18 cellular contexts compared by ENCODE assay signal in the genomic region with DNA sequence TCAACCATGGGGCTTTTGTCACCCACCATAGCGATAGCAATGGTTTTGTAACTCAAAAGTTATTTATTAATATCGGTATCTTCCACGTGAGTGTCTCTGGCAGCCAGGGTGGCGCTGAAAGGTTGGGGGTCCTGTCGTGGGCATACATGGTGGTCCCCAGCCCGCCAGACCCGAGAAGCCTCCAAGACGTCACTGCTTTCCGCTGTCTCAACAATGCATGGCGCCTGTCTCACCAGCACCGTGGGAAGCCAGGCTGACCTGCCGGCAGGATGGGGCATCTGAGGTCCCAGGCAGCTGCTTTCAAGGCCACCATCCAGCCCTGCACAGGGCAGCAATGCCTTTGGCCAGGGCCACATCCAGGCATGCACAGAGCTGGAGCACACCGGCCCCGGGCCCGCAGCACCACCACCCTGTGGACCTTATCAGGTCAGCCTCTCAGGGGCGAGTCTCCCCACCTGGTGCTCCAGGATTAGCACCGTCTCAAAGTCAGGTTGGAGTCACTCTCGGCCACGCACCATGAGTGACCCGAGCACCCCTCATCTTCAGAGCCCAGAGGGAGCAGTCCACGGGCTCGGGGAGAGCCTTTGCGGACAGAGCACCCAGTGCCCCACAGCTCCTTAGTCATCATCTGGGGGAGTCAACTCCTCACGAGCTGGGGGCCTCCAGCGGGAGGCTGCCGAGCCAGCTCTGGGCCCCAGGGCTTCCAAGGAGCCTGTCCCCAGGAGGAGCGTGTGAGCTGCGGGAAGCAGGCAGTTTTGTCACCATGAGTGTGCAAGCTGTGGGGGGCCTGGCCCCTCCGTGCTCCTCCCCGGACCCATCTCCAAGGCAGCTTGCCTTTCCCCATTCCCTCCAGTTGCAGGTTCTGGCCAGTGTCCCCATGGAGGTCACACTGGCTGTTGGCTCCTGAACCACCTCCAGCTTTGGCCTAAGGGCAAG. TPM values are rescaled to one million over a fixed set of nuclear protein-coding genes. Genes with fewer than 3 reads are reported as not detected.
DNase-seq lines count a peak whose midpoint lies in the region; ATAC-seq and TF ChIP-seq lines count a peak whose summit lies in the region.
"Had no signal": no experiment of that assay in that cellular context is flagged by ENCODE, and none has a peak within 500 bp of the region (broad histone marks: within the 10 kb centered on the region; RNA-seq: fewer than 3 reads in every experiment).

No MANE protein-coding gene starts in this region.

- DNase-seq in Right ventricle myocardium superior: no peak
- DNase-seq in heart left ventricle: no peak
- peak; percentile 47 for DNase-seq in NB4 (ENCODE audit: low read depth)
- no peak for DNase-seq in neuronal stem cell (ENCODE audit: low spot score)
- no peak for DNase-seq in nephron progenitor cell
- DNase-seq in NCI-H2081 (lab: John Stamatoyannopoulos, UW): no peak

- no peak overlapping the region for H3K4me3 Mint-ChIP-seq in nephron progenitor cell
- H3K4me3 Mint-ChIP-seq: CD4-positive, CD25-positive, alpha-beta regulatory T cell; CD8-positive, alpha-beta memory T cell; IgD-negative memory B cell had no signal

- peak overlapping the region; percentile 31 for H2BK120ac ChIP-seq in neuronal stem cell (ENCODE audit: low read depth, low read length)

- peaks cover 53% of the 10 kb centered on the region for H3K4me1 Mint-ChIP-seq in nephron progenitor cell

- peak overlapping the region; percentile 58 for H2BK12ac ChIP-seq in neuronal stem cell (ENCODE audit: low read length)

- H3K36me3 ChIP-seq in heart left ventricle (no peaks in the 10 kb centered on the region), BLaER1 (no peaks in the 10 kb centered on the region), neuronal stem cell (replicated peaks in 1 of 2; ENCODE audit: control insufficient read depth in 2 of 2, insufficient read depth in 2 of 2, low read length in 2 of 2) (no peaks in the 10 kb centered on the region)
- H3K36me3 ChIP-seq: HAP-1 had no signal

- H4K91ac ChIP-seq in neuronal stem cell (ENCODE audit: low read depth, low read length, poor library complexity): no peak overlapping the region

- H2AFZ ChIP-seq in neuronal stem cell (ENCODE audit: low read length): no peak overlapping the region

- WGBS in heart left ventricle, 4 donors: 78 to 87% (median 80%) methylated on average over 20 to 30 of the region's 30 CpGs
- WGBS in neuronal stem cell (ENCODE audit: extremely low coverage in 2 of 2, insufficient read length in 2 of 2, insufficient replicate concordance in 1 of 2), 2 donors: no CpG with 5 or more reads among the region's 30 CpGs

- peaks cover 0 to 49% (median 4%) of the 10 kb centered on the region in 9 donors for H3K27me3 ChIP-seq in heart left ventricle
- no peaks in the 10 kb centered on the region for H3K27me3 ChIP-seq in BLaER1
- peaks cover 0 to 55% (median 0%) of the 10 kb centered on the region in 3 experiments for H3K27me3 ChIP-seq in neuronal stem cell (ENCODE audit: control insufficient read depth in 3 of 3, insufficient read depth in 3 of 3, low read depth in 1 of 3, low read length in 3 of 3)

- H3K4ac ChIP-seq in neuronal stem cell (ENCODE audit: low read length): no peak overlapping the region

- H3K23ac ChIP-seq in neuronal stem cell (ENCODE audit: low read depth, low read length, poor library complexity): no peak overlapping the region

- TF ChIP-seq POLR2A in heart left ventricle (IDR thresholded peaks at IDR 0.05) (no peak), NB4 (IDR thresholded peaks at IDR 0.05; ENCODE audit: extremely low read depth, insufficient read length) (no peak)

- ATAC-seq in Right ventricle myocardium superior (ENCODE audit: poor library complexity): peak; percentile 45
- ATAC-seq in heart left ventricle: no peak

- H3K27me3 Mint-ChIP-seq in nephron progenitor cell (ENCODE audit: low read depth, poor library complexity): peaks cover 28% of the 10 kb centered on the region
- H3K27me3 Mint-ChIP-seq: CD4-positive, CD25-positive, alpha-beta regulatory T cell had no signal

- no peak overlapping the region for H3K14ac ChIP-seq in neuronal stem cell (ENCODE audit: low read length)

- intact Hi-C loops in Right ventricle myocardium superior (cut with DNase I) (loop anchor here (2.0 to 5.0 kb wide), 2 partner anchors 428 to 488 kb away; no protein-coding TSS in a partner anchor), heart left ventricle (cut with DNase I) (loop anchor here in 9 of 10 donors (1.0 to 10.0 kb wide), 11 partner anchors 72 to 488 kb away; no protein-coding TSS in a partner anchor)

- no peaks in the 10 kb centered on the region for H4K20me1 ChIP-seq in BLaER1

- peak overlapping the region; percentile 85 for H3K18ac ChIP-seq in neuronal stem cell (ENCODE audit: low read length)

- peak overlapping the region; percentile 59 for H2BK5ac ChIP-seq in neuronal stem cell (ENCODE audit: low read length)

- no peaks in the 10 kb centered on the region for H3K9me3 ChIP-seq in heart left ventricle
- no peaks in the 10 kb centered on the region for H3K9me3 ChIP-seq in BLaER1
- no peaks in the 10 kb centered on the region for H3K9me3 ChIP-seq in neuronal stem cell (replicated peaks in 1 of 2; ENCODE audit: control insufficient read depth in 2 of 2, insufficient read depth in 1 of 2, low read depth in 1 of 2, low read length in 2 of 2)
- H3K9me3 ChIP-seq: A549, HAP-1 had no signal

- H3K36me3 Mint-ChIP-seq in nephron progenitor cell (ENCODE audit: low read depth): no peaks in the 10 kb centered on the region
- H3K36me3 Mint-ChIP-seq: CD4-positive, CD25-positive, alpha-beta regulatory T cell; CD8-positive, alpha-beta memory T cell had no signal

- peak overlapping the region; percentile 1 for H2AK5ac ChIP-seq in neuronal stem cell (ENCODE audit: low read depth, low read length)

- H3K9me3 Mint-ChIP-seq in nephron progenitor cell: no peaks in the 10 kb centered on the region
- H3K9me3 Mint-ChIP-seq: CD4-positive, CD25-positive, alpha-beta regulatory T cell; CD8-positive, alpha-beta memory T cell; IgD-negative memory B cell had no signal

- H3K27ac Mint-ChIP-seq in nephron progenitor cell: no peak overlapping the region
- H3K27ac Mint-ChIP-seq: CD4-positive, CD25-positive, alpha-beta regulatory T cell; CD8-positive, alpha-beta memory T cell had no signal

- no peaks in the 10 kb centered on the region for H3K79me1 ChIP-seq in neuronal stem cell (ENCODE audit: low read depth, low read length)

- TF ChIP-seq CTCF in heart left ventricle (IDR thresholded peaks at IDR 0.05) (no peak), NB4 (IDR thresholded peaks at IDR 0.05; ENCODE audit: low read depth, low read length) (no peak), nephron progenitor cell (IDR thresholded peaks at IDR 0.05) (no peak)

- peaks cover 0 to 23% (median 12%) of the 10 kb centered on the region in 12 donors for H3K4me1 ChIP-seq in heart left ventricle
- peaks cover 65% of the 10 kb centered on the region for H3K4me1 ChIP-seq in BLaER1
- H3K4me1 ChIP-seq in neuronal stem cell (ENCODE audit: control insufficient read depth in 2 of 2, insufficient read depth in 1 of 2, low read depth in 1 of 2, low read length in 2 of 2): peaks cover 5 to 11% of the 10 kb centered on the region in 2 donors
- H3K4me1 ChIP-seq: HAP-1 had no signal

- H3K27ac ChIP-seq in heart left ventricle: no peak overlapping the region
- peak overlapping the region; percentile 83 for H3K27ac ChIP-seq in BLaER1
- no peak overlapping the region for H3K27ac ChIP-seq in neuronal stem cell (replicated peaks; ENCODE audit: low read length)
- H3K27ac ChIP-seq: 22Rv1, A549, HL-60 had no signal

- H4K8ac ChIP-seq in neuronal stem cell (ENCODE audit: low read depth, low read length): no peak overlapping the region

- no peak overlapping the region for H3K4me3 ChIP-seq in heart left ventricle
- 0 out of 2 replicates have a peak overlapping the region, but pooled peaks have one; percentile 53 for H3K4me3 ChIP-seq in BLaER1
- H3K4me3 ChIP-seq in NB4 (ENCODE audit: low read depth, low read length): no peak overlapping the region
- peak overlapping the region in 1 of 2 donors; percentile 60 for H3K4me3 ChIP-seq in neuronal stem cell (ENCODE audit: low read length in 2 of 2)
- H3K4me3 ChIP-seq: A549, GM12878, HAP-1 had no signal

- H3K9ac ChIP-seq in BLaER1: peak overlapping the region; percentile 34
- no peak overlapping the region for H3K9ac ChIP-seq in neuronal stem cell (ENCODE audit: low read depth, low read length, poor library complexity)

- H2BK15ac ChIP-seq in neuronal stem cell (ENCODE audit: low read length): no peak overlapping the region

- H3K4me2 ChIP-seq in BLaER1 (peak overlapping the region; percentile 98), neuronal stem cell (ENCODE audit: insufficient read depth, low read length, poor library complexity, severe bottlenecking) (no peak overlapping the region)

RNA-seq across cellular contexts. Expression of gene C14orf180, which starts 14.6 kb away (rescaled TPM):
- total RNA-seq in Right ventricle myocardium superior (42.5 TPM), heart left ventricle (100 to 1,000 TPM in 2 of 9 donors, 10 to 100 TPM in 7; 25.5 to 170 (median 75.3) TPM)
- polyA plus RNA-seq in heart left ventricle: 100 to 1,000 TPM in 1 of 2 donors, 10 to 100 TPM in 1; 11.1 to 121 TPM
- not detected for polyA plus RNA-seq in neuronal stem cell (2013, experiment 1 of 2)
- not detected for polyA plus RNA-seq in neuronal stem cell (2013, experiment 2 of 2)
- total RNA-seq: CD4-positive, CD25-positive, alpha-beta regulatory T cell; CD8-positive, alpha-beta memory T cell; G401; GM12878; H4; HT1080 had no signal
- polyA plus RNA-seq: A549; CD4-positive, CD25-positive, alpha-beta regulatory T cell; CD8-positive, alpha-beta memory T cell; GM12878; IgD-negative memory B cell had no signal

RNA-seq across cellular contexts. Expression of gene TMEM179, which starts 39.6 kb away (rescaled TPM):
- total RNA-seq in Right ventricle myocardium superior (not detected), heart left ventricle (1 to 10 TPM in 1 of 9 donors, under 1 TPM in 4, not detected in 4; 0.25 to 1.1 (median 0.40) TPM)
- under 1 TPM; 0.15 to 0.61 TPM for polyA plus RNA-seq in heart left ventricle
- 3.0 TPM for polyA plus RNA-seq in neuronal stem cell (2013, experiment 1 of 2)
- polyA plus RNA-seq in neuronal stem cell (2013, experiment 2 of 2): 2.8 TPM
- total RNA-seq: CD4-positive, CD25-positive, alpha-beta regulatory T cell; G401; GM12878; H4 had no signal
- polyA plus RNA-seq: CD4-positive, CD25-positive, alpha-beta regulatory T cell; CD8-positive, alpha-beta memory T cell; GM12878; IgD-negative memory B cell had no signal
